Comparison of ENCODE assay signal across 1 cellular context in the genomic region with DNA sequence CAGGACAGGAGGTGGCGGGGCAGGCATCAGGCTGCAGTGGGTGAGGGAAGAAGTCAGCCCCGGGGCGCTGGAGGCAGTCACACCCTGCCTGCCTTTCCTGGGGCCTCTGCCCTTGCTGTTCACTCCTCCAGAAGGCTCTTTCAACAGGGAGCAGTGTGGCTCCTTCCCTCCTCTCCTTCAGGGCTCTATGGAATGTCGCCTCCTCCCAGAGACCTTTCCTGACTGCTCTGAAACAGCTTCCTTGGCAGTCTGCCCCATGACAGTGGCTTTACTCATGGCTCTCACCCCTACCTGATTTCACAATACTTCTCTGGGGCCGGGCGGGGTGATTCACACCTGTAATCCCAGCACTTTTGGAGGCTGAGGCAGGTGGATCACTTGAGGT.
TF ChIP-seq lines count a peak whose summit lies in the region.

No MANE protein-coding gene starts in this region.

TF ChIP-seq in WTC11, 78 proteins besides CTCF, POLR2A, EP300 and RAD21 (continued from another document):
- TF ChIP-seq, protein P1, sequence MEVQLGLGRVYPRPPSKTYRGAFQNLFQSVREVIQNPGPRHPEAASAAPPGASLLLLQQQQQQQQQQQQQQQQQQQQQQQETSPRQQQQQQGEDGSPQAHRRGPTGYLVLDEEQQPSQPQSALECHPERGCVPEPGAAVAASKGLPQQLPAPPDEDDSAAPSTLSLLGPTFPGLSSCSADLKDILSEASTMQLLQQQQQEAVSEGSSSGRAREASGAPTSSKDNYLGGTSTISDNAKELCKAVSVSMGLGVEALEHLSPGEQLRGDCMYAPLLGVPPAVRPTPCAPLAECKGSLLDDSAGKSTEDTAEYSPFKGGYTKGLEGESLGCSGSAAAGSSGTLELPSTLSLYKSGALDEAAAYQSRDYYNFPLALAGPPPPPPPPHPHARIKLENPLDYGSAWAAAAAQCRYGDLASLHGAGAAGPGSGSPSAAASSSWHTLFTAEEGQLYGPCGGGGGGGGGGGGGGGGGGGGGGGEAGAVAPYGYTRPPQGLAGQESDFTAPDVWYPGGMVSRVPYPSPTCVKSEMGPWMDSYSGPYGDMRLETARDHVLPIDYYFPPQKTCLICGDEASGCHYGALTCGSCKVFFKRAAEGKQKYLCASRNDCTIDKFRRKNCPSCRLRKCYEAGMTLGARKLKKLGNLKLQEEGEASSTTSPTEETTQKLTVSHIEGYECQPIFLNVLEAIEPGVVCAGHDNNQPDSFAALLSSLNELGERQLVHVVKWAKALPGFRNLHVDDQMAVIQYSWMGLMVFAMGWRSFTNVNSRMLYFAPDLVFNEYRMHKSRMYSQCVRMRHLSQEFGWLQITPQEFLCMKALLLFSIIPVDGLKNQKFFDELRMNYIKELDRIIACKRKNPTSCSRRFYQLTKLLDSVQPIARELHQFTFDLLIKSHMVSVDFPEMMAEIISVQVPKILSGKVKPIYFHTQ (CRISPR knock-in tag; IDR thresholded peaks at IDR 0.05) = no peak
- TF ChIP-seq ATF3 (CRISPR knock-in tag; conservative IDR thresholded peaks at IDR 0.05) = no peak
- TF ChIP-seq NR1H2 (CRISPR knock-in tag; IDR thresholded peaks at IDR 0.05) = no peak
- no peak for TF ChIP-seq USF1 (CRISPR knock-in tag; IDR thresholded peaks at IDR 0.05)
